17 cellular contexts compared by ENCODE assay signal in the genomic region with DNA sequence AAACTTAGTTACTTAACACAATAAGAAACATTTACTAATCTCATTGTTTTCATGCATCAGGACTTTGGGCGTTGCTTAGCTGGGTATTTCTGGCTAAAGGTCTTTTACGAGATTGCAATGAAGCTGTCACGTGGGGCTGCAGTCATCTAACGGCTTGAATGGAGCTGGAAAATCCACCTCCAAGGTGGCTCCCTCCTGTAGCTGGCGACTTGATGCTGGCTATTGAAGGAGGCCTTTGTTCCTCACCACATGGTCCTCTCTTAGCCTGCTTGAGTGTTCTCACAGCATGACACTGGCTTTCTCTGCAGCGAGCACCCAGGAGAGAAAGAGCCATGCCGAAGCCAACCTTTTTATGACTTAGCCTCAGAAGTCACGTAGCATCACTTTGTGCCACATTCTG.
"Had no signal": no experiment of that assay in that cellular context is flagged by ENCODE, and none has a peak within 500 bp of the region (broad histone marks: within the 10 kb centered on the region; RNA-seq: fewer than 3 reads in every experiment).

No MANE protein-coding gene starts in this region.

- H3K27ac ChIP-seq: ascending aorta, gastrocnemius medialis, heart right ventricle, right atrium auricular region, thyroid gland had no signal

- H3K4me1 ChIP-seq: ascending aorta, gastrocnemius medialis, heart right ventricle, right atrium auricular region, thyroid gland had no signal

- DNase-seq: activated CD4-positive, alpha-beta T cell treated with anti-CD3 and anti-CD28 coated beads, Interleukin-2, amount 50 U/mL, for 4 hours; activated CD4-positive, CD25-positive, alpha-beta regulatory T cell treated with anti-CD3 and anti-CD28 coated beads, Interleukin-2, amount 50 U/mL, for 72 hours; activated naive CD4-positive, alpha-beta T cell treated with anti-CD3 and anti-CD28 coated beads for 36 hours; activated naive CD8-positive, alpha-beta T cell treated with anti-CD3 and anti-CD28 coated beads, Interleukin-2, amount 50 U/mL, for 24 hours; dermis blood vessel endothelial cell; erythroblast; gastrocnemius medialis; heart right ventricle; left ventricle myocardium superior; occipital lobe; stimulated activated CD4-positive, alpha-beta T cell treated with anti-CD3 and anti-CD28 coated beads, Interleukin-15, amount 100 ng/mL, for 24 hours; stimulated activated CD4-positive, alpha-beta T cell treated with anti-CD3 and anti-CD28 coated beads, Interleukin-4, amount 100 ng/mL, for 1 hour; stimulated activated naive B cell treated with anti-CD40 and anti-IgM and Interleukin-4, amounts not matched to agents 10 μg/mL and 1 μg/mL and 100 μg/mL, for 72 hours; T-helper 9 cell; thyroid gland had no signal

- H3K36me3 ChIP-seq: ascending aorta, gastrocnemius medialis, heart right ventricle, right atrium auricular region, thyroid gland had no signal

- H3K4me3 ChIP-seq: ascending aorta, gastrocnemius medialis, heart right ventricle, right atrium auricular region, thyroid gland had no signal

- H3K9me3 ChIP-seq: ascending aorta, gastrocnemius medialis, heart right ventricle, right atrium auricular region, thyroid gland had no signal

- H3K27me3 ChIP-seq: ascending aorta, gastrocnemius medialis, heart right ventricle, right atrium auricular region, thyroid gland had no signal
